Comparison of ENCODE assay signal across 8 cellular contexts in the genomic region with DNA sequence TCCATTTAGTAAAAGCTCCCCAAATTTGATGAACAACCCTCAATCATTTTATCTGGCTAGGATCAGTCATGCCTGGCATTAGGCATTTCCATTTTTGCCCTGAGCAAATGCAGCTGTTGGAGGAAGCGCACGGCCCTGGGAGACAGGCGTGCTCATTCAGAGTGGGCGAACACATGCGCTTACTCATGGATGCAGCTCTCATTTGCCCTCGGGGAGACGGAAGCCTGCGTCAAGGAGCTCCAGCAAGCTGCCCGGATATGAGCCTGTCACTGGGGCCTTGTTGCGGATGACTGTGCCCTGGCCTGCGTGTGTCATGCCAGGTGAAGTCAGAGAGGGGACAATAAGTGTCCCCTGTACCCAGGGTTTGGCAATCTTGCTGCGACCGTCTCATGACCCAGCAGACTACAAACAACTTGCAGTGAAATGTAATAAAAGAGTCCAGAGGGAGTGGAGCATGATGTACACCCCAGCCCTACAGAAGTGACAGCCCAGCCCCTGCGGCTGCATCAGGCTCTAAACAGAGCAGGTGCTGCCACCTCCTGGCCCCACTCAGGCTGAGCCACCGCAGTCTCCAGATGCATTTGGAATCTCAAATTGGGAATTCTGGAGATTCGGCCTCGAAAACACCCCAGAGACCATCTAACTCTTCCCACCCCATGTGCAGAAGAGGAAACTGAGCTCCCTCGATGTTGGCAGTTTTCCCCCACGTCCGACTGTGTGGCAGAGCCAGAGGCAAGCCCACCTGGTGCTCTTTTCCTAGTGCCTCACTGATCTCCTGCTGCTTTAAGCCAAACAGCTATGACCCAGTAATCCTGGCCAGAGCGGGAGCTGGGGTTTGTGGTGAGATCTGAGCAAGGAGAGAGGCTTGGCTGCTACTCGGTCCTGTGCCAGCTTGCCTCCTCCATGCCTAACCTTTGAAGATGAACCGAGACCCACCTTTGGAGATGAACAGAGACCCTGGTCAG.
DNase-seq lines count a peak whose midpoint lies in the region; ATAC-seq and TF ChIP-seq lines count a peak whose summit lies in the region.

No MANE protein-coding gene starts in this region.

- H4K20me1 ChIP-seq in OCI-LY1 (ENCODE audit: insufficient read depth, low read length), result no peaks in the 10 kb centered on the region

- H3K9me3 ChIP-seq in OCI-LY1 (ENCODE audit: low read length), result no peaks in the 10 kb centered on the region

- H3K27me3 Mint-ChIP-seq in natural killer cell (ENCODE audit: low read depth in 2 of 2), result peaks cover 12 to 24% of the 10 kb centered on the region in 2 donors

- H3K27ac ChIP-seq in OCI-LY1 (ENCODE audit: low read depth, low read length, poor library complexity, severe bottlenecking), result no peak overlapping the region

- H3K9me3 Mint-ChIP-seq in natural killer cell, result no peaks in the 10 kb centered on the region

- CTCF ChIA-PET in AG04449 (lab: Yijun Ruan, JAX), result interaction anchor here (0.6 to 4.8 kb wide), 11 partner anchors 10 to 1206 kb away, joined by 3 to 30 read pairs (median 5); a partner anchor contains a TSS

- DNase-seq in AG04449 (ENCODE audit: low read depth, low spot score) (peak; percentile 26), epithelial cell of esophagus (ENCODE audit: low read depth) (peak; percentile 97), myocyte (ENCODE audit: low read depth) (peak; percentile 75), natural killer cell (no peak), GDM1 (lab: John Stamatoyannopoulos, UW) (no peak)

- no peak overlapping the region for H3K27ac Mint-ChIP-seq in natural killer cell

- H3K9me2 ChIP-seq in OCI-LY1 (ENCODE audit: low read depth, low read length), result no peaks in the 10 kb centered on the region

- no peaks in the 10 kb centered on the region for H3K79me2 ChIP-seq in OCI-LY1 (ENCODE audit: insufficient read depth, low read length)

- no peak overlapping the region for H3K4me3 Mint-ChIP-seq in natural killer cell

- H3K4me3 ChIP-seq in AG04449 (ENCODE audit: low read depth, low read length), result no peak overlapping the region
- no peak overlapping the region for H3K4me3 ChIP-seq in OCI-LY1 (ENCODE audit: low read depth, low read length, poor library complexity, severe bottlenecking)
- no peak overlapping the region for H3K4me3 ChIP-seq in epithelial cell of esophagus (ENCODE audit: low read length)

- no peaks in the 10 kb centered on the region for H3K4me1 ChIP-seq in OCI-LY1 (ENCODE audit: insufficient read depth, low read length, severe bottlenecking)

- no peak overlapping the region for H3K9ac ChIP-seq in OCI-LY1 (ENCODE audit: low read length)

- POLR2A ChIA-PET in AG04449 (lab: Yijun Ruan, JAX), result no interaction called here

- ATAC-seq in natural killer cell (no peak), HG03159 (IDR thresholded peaks at IDR 0.05; ENCODE audit: unreplicated experiment) (no peak)

- no peaks in the 10 kb centered on the region for H3K4me1 Mint-ChIP-seq in natural killer cell

- H3K36me3 ChIP-seq in OCI-LY1 (ENCODE audit: insufficient read depth, low read length), result no peaks in the 10 kb centered on the region

- H2AFZ ChIP-seq in OCI-LY1 (ENCODE audit: low read length), result no peak overlapping the region

- TF ChIP-seq CTCF in AG04449 (IDR thresholded peaks at IDR 0.05; ENCODE audit: insufficient read depth, low read length, missing control alignments) (peak; percentile 75), GM12872 (IDR thresholded peaks at IDR 0.05; ENCODE audit: insufficient read depth, low read depth, low read length) (peak; percentile 67), OCI-LY1 (IDR thresholded peaks at IDR 0.05; ENCODE audit: low read length) (peak; percentile 53), epithelial cell of esophagus (IDR thresholded peaks at IDR 0.05; ENCODE audit: insufficient read depth, low read depth, low read length, missing control alignments) (peak; percentile 76), natural killer cell (IDR thresholded peaks at IDR 0.05) (no peak)

- no peaks in the 10 kb centered on the region for H3K27me3 ChIP-seq in OCI-LY1 (ENCODE audit: insufficient read depth, low read length)

- no peaks in the 10 kb centered on the region for H3F3A ChIP-seq in OCI-LY1 (ENCODE audit: insufficient read depth, low read length)

- H3K4me2 ChIP-seq in OCI-LY1 (ENCODE audit: low read length), result no peak overlapping the region

- no peaks in the 10 kb centered on the region for H3K36me3 Mint-ChIP-seq in natural killer cell

- intact Hi-C loops in natural killer cell (cut with micrococcal nuclease), result no loop called here

Comparison
In these comparisons a context has a peak if more than half of its experiments do, and no peak if none do; other contexts are left out.
1. DNase-seq: peak in AG04449 (single experiment), epithelial cell of esophagus (single experiment) and myocyte (single experiment); none in natural killer cell (single experiment) and GDM1 (single experiment).